Comparison of ENCODE assay signal across 8 cellular contexts in the genomic region with DNA sequence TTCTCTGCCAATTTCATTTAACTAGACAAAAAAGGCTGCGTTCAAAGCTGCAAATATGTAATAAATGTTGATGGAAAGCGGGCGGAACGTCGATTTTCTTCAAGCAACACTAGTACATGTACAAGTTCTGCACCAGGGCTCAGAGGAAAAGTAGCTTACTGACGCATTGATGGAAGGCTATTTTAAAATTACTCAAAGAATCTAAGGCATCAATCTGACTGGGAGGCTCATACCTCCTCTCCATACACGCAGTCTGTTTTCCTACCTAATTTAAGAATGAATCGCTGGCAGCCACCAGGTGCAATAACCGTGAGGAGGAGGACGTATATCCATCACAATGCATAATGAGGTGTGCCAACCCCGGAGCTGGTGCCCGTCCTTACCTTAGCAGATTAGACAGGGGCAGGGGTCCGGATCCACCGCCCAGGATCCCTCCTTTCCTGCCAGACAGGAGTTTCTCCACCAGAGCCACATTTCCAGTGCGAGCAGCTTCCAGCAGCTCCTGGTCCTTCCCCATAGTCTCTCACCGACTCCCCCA. TPM values are rescaled to one million over a fixed set of nuclear protein-coding genes. Genes with fewer than 3 reads are reported as not detected.
DNase-seq lines count a peak whose midpoint lies in the region; ATAC-seq, FAIRE-seq and TF ChIP-seq lines count a peak whose summit lies in the region.

No MANE protein-coding gene starts in this region.

- no peaks in the 10 kb centered on the region for H3K79me2 ChIP-seq in keratinocyte (ENCODE audit: control insufficient read depth, insufficient read depth, low read length)

- no peak for TF ChIP-seq CTCF in keratinocyte (optimal IDR thresholded peaks at IDR 0.05 in 1 of 3, IDR thresholded peaks at IDR 0.05 in 1 of 3, conservative IDR thresholded peaks at IDR 0.05 in 1 of 3; ENCODE audit: extremely low read depth in 1 of 3, insufficient read depth in 2 of 3, low read length in 3 of 3)
- no peak for TF ChIP-seq CTCF in testis (IDR thresholded peaks at IDR 0.05)

- H3K27ac ChIP-seq in keratinocyte (ENCODE audit: control insufficient read depth, insufficient read depth, low read length) (no peak overlapping the region), testis (no peak overlapping the region)

- no peaks in the 10 kb centered on the region for H3K36me3 Mint-ChIP-seq in activated naive CD8-positive, alpha-beta T cell

- peaks cover 2% of the 10 kb centered on the region for H3K9me1 ChIP-seq in keratinocyte (ENCODE audit: control insufficient read depth, extremely low read depth, insufficient read depth, low read length)

- peaks cover 10% of the 10 kb centered on the region for H3K4me1 Mint-ChIP-seq in activated naive CD8-positive, alpha-beta T cell (ENCODE audit: low read depth)

- H2AFZ ChIP-seq in keratinocyte (ENCODE audit: control insufficient read depth, low read length), result no peak overlapping the region

- H3K27me3 ChIP-seq in keratinocyte (ENCODE audit: control insufficient read depth, extremely low read depth, insufficient read depth, low read length), result peaks cover 21% of the 10 kb centered on the region
- H3K27me3 ChIP-seq in testis, result no peaks in the 10 kb centered on the region

- peak overlapping the region; percentile 35 for H3K4me3 Mint-ChIP-seq in activated naive CD8-positive, alpha-beta T cell

- no peak overlapping the region for H3K27ac Mint-ChIP-seq in activated naive CD8-positive, alpha-beta T cell

- no peaks in the 10 kb centered on the region for H3K9me3 Mint-ChIP-seq in activated naive CD8-positive, alpha-beta T cell (ENCODE audit: low read depth)

- H3K4me1 ChIP-seq in keratinocyte (ENCODE audit: control insufficient read depth, extremely low read depth, insufficient read depth, low read length) (peaks cover 4% of the 10 kb centered on the region), testis (no peaks in the 10 kb centered on the region)

- WGBS in testis, 2 donors, result 3 to 7% methylated on average over 16 of the region's 16 CpGs

- H4K20me1 ChIP-seq in keratinocyte (ENCODE audit: control insufficient read depth, extremely low read depth, insufficient read depth, low read length), result no peaks in the 10 kb centered on the region

- H3K4me2 ChIP-seq in keratinocyte (ENCODE audit: control insufficient read depth, extremely low read depth, insufficient read depth, low read depth, low read length), result peak overlapping the region; percentile 22

- H3K9me3 ChIP-seq in keratinocyte (ENCODE audit: control insufficient read depth, low read depth, low read length) (no peaks in the 10 kb centered on the region), testis (no peaks in the 10 kb centered on the region)

- intact Hi-C loops in Right ventricle myocardium inferior (cut with DNase I) (no loop called here), left ventricle myocardium superior (cut with micrococcal nuclease) (no loop called here), testis (cut with DNase I; ENCODE audit: low total_unique reads) (no loop called here)

- DNase-seq in Right ventricle myocardium inferior (ENCODE audit: missing footprints) (no peak), left ventricle myocardium superior (no peak), keratinocyte (ENCODE audit: low read depth, low spot score) (no peak), testis (no peak), GM12891 (ENCODE audit: insufficient read length, low spot score) (no peak), SKM-1 (lab: John Stamatoyannopoulos, UW; ENCODE audit: unreplicated experiment) (no peak)

- no peak overlapping the region for H3K9ac ChIP-seq in keratinocyte (ENCODE audit: control insufficient read depth, extremely low read depth, insufficient read depth, low read length)

- H3K36me3 ChIP-seq in keratinocyte (ENCODE audit: control insufficient read depth in 2 of 2, extremely low read depth in 1 of 2, insufficient read depth in 2 of 2, low read length in 2 of 2) (no peaks in the 10 kb centered on the region), testis (ENCODE audit: low read depth, missing control alignments) (no peaks in the 10 kb centered on the region)

- dilution Hi-C loops in keratinocyte (cut with MboI; ENCODE audit: extremely low pct_ligation_motif_present, low sequenced_read_pairs), result no loop called here

- FAIRE-seq in keratinocyte (lab: Jason Lieb, UNC) (no peak), GM12891 (lab: Jason Lieb, UNC) (no peak)

- peak; percentile 4 for ATAC-seq in Right ventricle myocardium inferior
- no peak for ATAC-seq in left ventricle myocardium superior
- ATAC-seq in GM21529 (IDR thresholded peaks at IDR 0.05; ENCODE audit: unreplicated experiment), result no peak

- TF ChIP-seq POLR2A in testis (IDR thresholded peaks at IDR 0.05), result no peak
- TF ChIP-seq POLR2A in GM12891 (IDR thresholded peaks at IDR 0.05; ENCODE audit: low read depth, low read length), result no peak

- H3K27me3 Mint-ChIP-seq in activated naive CD8-positive, alpha-beta T cell, result peaks cover 32% of the 10 kb centered on the region

- H3K4me3 ChIP-seq in keratinocyte (ENCODE audit: control insufficient read depth in 2 of 3, extremely low read depth in 1 of 3, insufficient read depth in 2 of 3, low read depth in 1 of 3, low read length in 3 of 3) (no peak overlapping the region), testis (peak overlapping the region; percentile 53 to 63)

TF ChIP-seq in GM12891, 5 proteins besides CTCF, POLR2A, EP300 and RAD21:
- TF ChIP-seq PAX5 (IDR thresholded peaks at IDR 0.05; ENCODE audit: insufficient read depth, low read length, severe bottlenecking) (no peak), POLR2AphosphoS5 (IDR thresholded peaks at IDR 0.05; ENCODE audit: low read depth, low read length) (no peak), POU2F2 (IDR thresholded peaks at IDR 0.05; ENCODE audit: low read depth, low read length) (no peak), SPI1 (IDR thresholded peaks at IDR 0.05; ENCODE audit: low read depth, low read length) (no peak), TAF1 (IDR thresholded peaks at IDR 0.05; ENCODE audit: low read depth, low read length) (no peak)

RNA-seq across cellular contexts. Expression of gene ANKS1B, which starts 0.9 kb away (rescaled TPM):
- total RNA-seq in Right ventricle myocardium inferior (2.3 TPM), left ventricle myocardium superior (2.5 TPM), testis (10 to 100 TPM; 26.8 to 30.9 TPM)
- polyA plus RNA-seq in keratinocyte (0.04 TPM in 1 of 3 replicates, not detected in the others), testis (ENCODE audit: insufficient read depth, low read depth, low replicate concordance) (58.2 TPM)
- not detected for polyA plus RNA-seq in keratinocyte (2011; ENCODE audit: low read depth)
- polyA plus RNA-seq in keratinocyte (2011; cell fraction: cytosol; rRNA removed), result not detected in 2 replicates
- polyA plus RNA-seq in keratinocyte (2011; cell fraction: nucleus; rRNA removed), result not detected in 2 replicates
- not detected in 2 replicates for polyA plus RNA-seq in keratinocyte (2012; ENCODE audit: low replicate concordance)
- 0.51 TPM in 1 of 3 replicates, not detected in the others for polyA minus RNA-seq in keratinocyte
- polyA minus RNA-seq in keratinocyte (2011; cell fraction: cytosol; rRNA and poly(A)+ RNA removed), result not detected
- polyA minus RNA-seq in keratinocyte (2011; cell fraction: nucleus; rRNA and poly(A)+ RNA removed), result not detected in 2 replicates
- polyA plus RNA-seq in GM12891 (2012; ENCODE audit: low read depth, missing spikeins), result not detected

Comparison
In these comparisons a context has a peak if more than half of its experiments do, and no peak if none do; other contexts are left out.
1. H3K4me3 ChIP-seq: peak in testis (2 of 2); none in keratinocyte (0 of 3).